ENCODE assay signal across 1 cellular context in the genomic region with DNA sequence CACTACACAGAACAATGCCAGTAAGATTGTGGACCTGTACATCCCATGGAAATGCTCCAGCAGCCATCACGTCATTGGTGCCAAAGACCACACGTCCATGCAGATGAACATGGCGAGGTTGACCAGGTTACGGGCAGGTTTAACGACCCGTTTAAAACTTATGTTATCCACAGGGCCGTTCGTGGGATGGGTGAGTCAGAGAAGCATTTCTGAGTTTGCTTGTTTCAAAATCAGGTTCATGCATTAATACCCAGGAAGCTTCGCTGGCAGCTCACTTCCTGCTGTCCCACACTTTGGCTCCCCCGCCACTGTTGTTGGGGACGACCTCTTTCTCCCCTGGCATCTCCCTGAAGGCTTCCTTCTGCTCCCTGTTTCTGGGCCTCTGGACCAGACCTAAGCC.
TF ChIP-seq lines count a peak whose summit lies in the region.

No MANE protein-coding gene starts in this region.

TF ChIP-seq in GM23338, 12 proteins besides CTCF, POLR2A, EP300 and RAD21 (continued from another document):
- TF ChIP-seq, protein P1, sequence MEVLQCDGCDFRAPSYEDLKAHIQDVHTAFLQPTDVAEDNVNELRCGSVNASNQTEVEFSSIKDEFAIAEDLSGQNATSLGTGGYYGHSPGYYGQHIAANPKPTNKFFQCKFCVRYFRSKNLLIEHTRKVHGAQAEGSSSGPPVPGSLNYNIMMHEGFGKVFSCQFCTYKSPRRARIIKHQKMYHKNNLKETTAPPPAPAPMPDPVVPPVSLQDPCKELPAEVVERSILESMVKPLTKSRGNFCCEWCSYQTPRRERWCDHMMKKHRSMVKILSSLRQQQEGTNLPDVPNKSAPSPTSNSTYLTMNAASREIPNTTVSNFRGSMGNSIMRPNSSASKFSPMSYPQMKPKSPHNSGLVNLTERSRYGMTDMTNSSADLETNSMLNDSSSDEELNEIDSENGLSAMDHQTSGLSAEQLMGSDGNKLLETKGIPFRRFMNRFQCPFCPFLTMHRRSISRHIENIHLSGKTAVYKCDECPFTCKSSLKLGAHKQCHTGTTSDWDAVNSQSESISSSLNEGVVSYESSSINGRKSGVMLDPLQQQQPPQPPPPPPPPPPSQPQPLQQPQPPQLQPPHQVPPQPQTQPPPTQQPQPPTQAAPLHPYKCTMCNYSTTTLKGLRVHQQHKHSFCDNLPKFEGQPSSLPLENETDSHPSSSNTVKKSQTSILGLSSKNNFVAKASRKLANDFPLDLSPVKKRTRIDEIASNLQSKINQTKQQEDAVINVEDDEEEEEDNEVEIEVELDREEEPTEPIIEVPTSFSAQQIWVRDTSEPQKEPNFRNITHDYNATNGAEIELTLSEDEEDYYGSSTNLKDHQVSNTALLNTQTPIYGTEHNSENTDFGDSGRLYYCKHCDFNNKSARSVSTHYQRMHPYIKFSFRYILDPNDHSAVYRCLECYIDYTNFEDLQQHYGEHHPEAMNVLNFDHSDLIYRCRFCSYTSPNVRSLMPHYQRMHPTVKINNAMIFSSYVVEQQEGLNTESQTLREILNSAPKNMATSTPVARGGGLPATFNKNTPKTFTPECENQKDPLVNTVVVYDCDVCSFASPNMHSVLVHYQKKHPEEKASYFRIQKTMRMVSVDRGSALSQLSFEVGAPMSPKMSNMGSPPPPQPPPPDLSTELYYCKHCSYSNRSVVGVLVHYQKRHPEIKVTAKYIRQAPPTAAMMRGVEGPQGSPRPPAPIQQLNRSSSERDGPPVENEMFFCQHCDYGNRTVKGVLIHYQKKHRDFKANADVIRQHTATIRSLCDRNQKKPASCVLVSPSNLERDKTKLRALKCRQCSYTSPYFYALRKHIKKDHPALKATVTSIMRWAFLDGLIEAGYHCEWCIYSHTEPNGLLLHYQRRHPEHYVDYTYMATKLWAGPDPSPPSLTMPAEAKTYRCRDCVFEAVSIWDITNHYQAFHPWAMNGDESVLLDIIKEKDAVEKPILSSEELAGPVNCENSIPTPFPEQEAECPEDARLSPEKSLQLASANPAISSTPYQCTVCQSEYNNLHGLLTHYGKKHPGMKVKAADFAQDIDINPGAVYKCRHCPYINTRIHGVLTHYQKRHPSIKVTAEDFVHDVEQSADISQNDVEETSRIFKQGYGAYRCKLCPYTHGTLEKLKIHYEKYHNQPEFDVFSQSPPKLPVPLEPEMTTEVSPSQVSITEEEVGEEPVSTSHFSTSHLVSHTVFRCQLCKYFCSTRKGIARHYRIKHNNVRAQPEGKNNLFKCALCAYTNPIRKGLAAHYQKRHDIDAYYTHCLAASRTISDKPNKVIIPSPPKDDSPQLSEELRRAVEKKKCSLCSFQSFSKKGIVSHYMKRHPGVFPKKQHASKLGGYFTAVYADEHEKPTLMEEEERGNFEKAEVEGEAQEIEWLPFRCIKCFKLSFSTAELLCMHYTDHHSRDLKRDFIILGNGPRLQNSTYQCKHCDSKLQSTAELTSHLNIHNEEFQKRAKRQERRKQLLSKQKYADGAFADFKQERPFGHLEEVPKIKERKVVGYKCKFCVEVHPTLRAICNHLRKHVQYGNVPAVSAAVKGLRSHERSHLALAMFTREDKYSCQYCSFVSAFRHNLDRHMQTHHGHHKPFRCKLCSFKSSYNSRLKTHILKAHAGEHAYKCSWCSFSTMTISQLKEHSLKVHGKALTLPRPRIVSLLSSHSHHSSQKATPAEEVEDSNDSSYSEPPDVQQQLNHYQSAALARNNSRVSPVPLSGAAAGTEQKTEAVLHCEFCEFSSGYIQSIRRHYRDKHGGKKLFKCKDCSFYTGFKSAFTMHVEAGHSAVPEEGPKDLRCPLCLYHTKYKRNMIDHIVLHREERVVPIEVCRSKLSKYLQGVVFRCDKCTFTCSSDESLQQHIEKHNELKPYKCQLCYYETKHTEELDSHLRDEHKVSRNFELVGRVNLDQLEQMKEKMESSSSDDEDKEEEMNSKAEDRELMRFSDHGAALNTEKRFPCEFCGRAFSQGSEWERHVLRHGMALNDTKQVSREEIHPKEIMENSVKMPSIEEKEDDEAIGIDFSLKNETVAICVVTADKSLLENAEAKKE (CRISPR knock-in tag; IDR thresholded peaks at IDR 0.05): no peak
- TF ChIP-seq STAT1 (IDR thresholded peaks at IDR 0.05; ENCODE audit: unreplicated experiment) (no peak), NANOG (IDR thresholded peaks at IDR 0.05; ENCODE audit: borderline replicate concordance) (no peak), EZH2phosphoT487 (IDR thresholded peaks at IDR 0.05; ENCODE audit: unreplicated experiment) (no peak)
